In genomic region chr14:49975799-49976198, GRCh38 we compare ENCODE assay signal across 14 cellular contexts.
A peak's percentile ranks its signal among the peaks of the same experiment; 100 is the strongest.
DNase-seq lines count a peak whose midpoint lies in the region; ATAC-seq and TF ChIP-seq lines count a peak whose summit lies in the region.
"Had no signal": no experiment of that assay in that cellular context is flagged by ENCODE, and none has a peak within 500 bp of the region (broad histone marks: within the 10 kb centered on the region; RNA-seq: fewer than 3 reads in every experiment).

No MANE protein-coding gene starts in this region.

- no peak overlapping the region for H3K4me3 Mint-ChIP-seq in CD4-positive, CD25-positive, alpha-beta regulatory T cell
- H3K4me3 Mint-ChIP-seq: endodermal cell had no signal

- no peaks in the 10 kb centered on the region for H3K9me3 ChIP-seq in CD4-positive, CD25-positive, alpha-beta regulatory T cell (ENCODE audit: control insufficient read depth in 2 of 2, low read length in 2 of 2)
- H3K9me3 ChIP-seq in duodenal mucosa (ENCODE audit: control insufficient read depth in 1 of 2, low read length in 2 of 2) (no peaks in the 10 kb centered on the region), osteoblast (ENCODE audit: low read depth, low read length) (no peaks in the 10 kb centered on the region)
- H3K9me3 ChIP-seq: upper lobe of left lung had no signal

- H3K79me2 ChIP-seq in osteoblast (ENCODE audit: insufficient read depth, low read length) = no peaks in the 10 kb centered on the region

- no peaks in the 10 kb centered on the region for H3K36me3 ChIP-seq in CD4-positive, CD25-positive, alpha-beta regulatory T cell (ENCODE audit: control insufficient read depth, insufficient read depth, low read length)
- H3K36me3 ChIP-seq in duodenal mucosa (ENCODE audit: control insufficient read depth in 1 of 2, insufficient read depth in 2 of 2, low read length in 2 of 2) = no peaks in the 10 kb centered on the region
- H3K36me3 ChIP-seq in osteoblast (ENCODE audit: insufficient read depth, low read length) = no peaks in the 10 kb centered on the region
- H3K36me3 ChIP-seq: upper lobe of left lung had no signal

- TF ChIP-seq CTCF in osteoblast (IDR thresholded peaks at IDR 0.05; ENCODE audit: extremely low read depth, low read depth, low read length) = no peak

- peaks cover 9% of the 10 kb centered on the region for H3K36me3 Mint-ChIP-seq in CD4-positive, CD25-positive, alpha-beta regulatory T cell

- peaks cover 0 to 2% (median 0%) of the 10 kb centered on the region in 7 donors for H3K9me3 Mint-ChIP-seq in CD4-positive, CD25-positive, alpha-beta regulatory T cell
- H3K9me3 Mint-ChIP-seq: endodermal cell had no signal

- H3K4me3 ChIP-seq in CD4-positive, CD25-positive, alpha-beta regulatory T cell (ENCODE audit: low read depth, low read length) = no peak overlapping the region
- H3K4me3 ChIP-seq in duodenal mucosa (ENCODE audit: low read depth in 1 of 2, low read length in 2 of 2) = peak overlapping the region in 1 of 2 donors; percentile 41
- no peak overlapping the region for H3K4me3 ChIP-seq in osteoblast (ENCODE audit: insufficient read depth, low read length)
- H3K4me3 ChIP-seq: upper lobe of left lung had no signal

- H2AFZ ChIP-seq in osteoblast (ENCODE audit: low read length) = no peak overlapping the region

- no peak for ATAC-seq in CD4-positive, CD25-positive, alpha-beta regulatory T cell (ENCODE audit: low read depth in 2 of 2)
- no peak for ATAC-seq in sciatic nerve

- DNase-seq in CD4-positive, CD25-positive, alpha-beta regulatory T cell = no peak
- peak; percentile 70 for DNase-seq in LoVo (ENCODE audit: low spot score)
- DNase-seq in osteoblast (ENCODE audit: insufficient read length, low spot score, missing footprints) = no peak
- no peak for DNase-seq in sciatic nerve (ENCODE audit: low spot score)
- no peak for DNase-seq in MV-4-11 (lab: John Stamatoyannopoulos, UW)
- DNase-seq in C1 segment of cervical spinal cord (lab: John Stamatoyannopoulos, UW) = no peak
- DNase-seq in NK-92 (lab: John Stamatoyannopoulos, UW; ENCODE audit: unreplicated experiment) = no peak
- DNase-seq: activated effector memory CD4-positive, alpha-beta T cell treated with Interleukin-2 at 50 U/mL for 16 hours; endodermal cell; left cardiac atrium; NCI-H2171 treated with DMSO at 0.1 percent for 48 hours; stimulated activated CD4-positive, alpha-beta T cell treated with anti-CD3 and anti-CD28 coated beads, Interleukin-15, amount 100 ng/mL, for 24 hours; upper lobe of left lung had no signal

- peak overlapping the region; percentile 1 for H3K4me2 ChIP-seq in osteoblast (ENCODE audit: insufficient read depth, low read length)

- H3K4me1 ChIP-seq in CD4-positive, CD25-positive, alpha-beta regulatory T cell (ENCODE audit: control insufficient read depth, insufficient read depth, low read length, poor library complexity, severe bottlenecking) = peaks cover 78% of the 10 kb centered on the region
- H3K4me1 ChIP-seq in duodenal mucosa (ENCODE audit: control insufficient read depth in 1 of 2, insufficient read depth in 2 of 2, low read length in 2 of 2) = peaks cover 42 to 52% of the 10 kb centered on the region in 2 donors
- peaks cover 54% of the 10 kb centered on the region for H3K4me1 ChIP-seq in osteoblast (ENCODE audit: insufficient read depth, low read length)

- intact Hi-C loops in sciatic nerve (cut with DNase I) = no loop called here

- no peaks in the 10 kb centered on the region for H3K27me3 ChIP-seq in CD4-positive, CD25-positive, alpha-beta regulatory T cell (ENCODE audit: control insufficient read depth, insufficient read depth, low read length)
- no peaks in the 10 kb centered on the region for H3K27me3 ChIP-seq in duodenal mucosa (ENCODE audit: control insufficient read depth in 1 of 2, insufficient read depth in 2 of 2, low read length in 2 of 2)
- no peaks in the 10 kb centered on the region for H3K27me3 ChIP-seq in osteoblast (ENCODE audit: insufficient read depth, low read length)
- H3K27me3 ChIP-seq: upper lobe of left lung had no signal

- H3K9ac ChIP-seq in duodenal mucosa (ENCODE audit: low read depth in 1 of 2, low read length in 2 of 2) = no peak overlapping the region

- H3K4me1 Mint-ChIP-seq in CD4-positive, CD25-positive, alpha-beta regulatory T cell = peaks cover 34 to 93% (median 70%) of the 10 kb centered on the region in 4 donors

- H3K27ac ChIP-seq in CD4-positive, CD25-positive, alpha-beta regulatory T cell (ENCODE audit: insufficient read depth, low read length, poor library complexity, severe bottlenecking) = peak overlapping the region; percentile 56
- H3K27ac ChIP-seq in duodenal mucosa (ENCODE audit: low read depth, low read length) (peak overlapping the region; percentile 23), osteoblast (ENCODE audit: low read depth, low read length) (peak overlapping the region; percentile 73)

- H4K20me1 ChIP-seq in osteoblast (ENCODE audit: insufficient read depth, low read length) = no peaks in the 10 kb centered on the region

- no peaks in the 10 kb centered on the region for H3K27me3 Mint-ChIP-seq in CD4-positive, CD25-positive, alpha-beta regulatory T cell

- H3K27ac Mint-ChIP-seq in CD4-positive, CD25-positive, alpha-beta regulatory T cell = peak overlapping the region; percentile 78 to 99 (median 99)
- H3K27ac Mint-ChIP-seq: endodermal cell had no signal

Comparison
In these comparisons a context has a peak if more than half of its experiments do, and no peak if none do; other contexts are left out.
1. H3K27ac ChIP-seq: peak in every context shown above with its lines; median percentile 73 in osteoblast; 56 in CD4-positive, CD25-positive, alpha-beta regulatory T cell; 23 in duodenal mucosa.